Comparison of ENCODE assay signal across 1 cellular context in the genomic region with DNA sequence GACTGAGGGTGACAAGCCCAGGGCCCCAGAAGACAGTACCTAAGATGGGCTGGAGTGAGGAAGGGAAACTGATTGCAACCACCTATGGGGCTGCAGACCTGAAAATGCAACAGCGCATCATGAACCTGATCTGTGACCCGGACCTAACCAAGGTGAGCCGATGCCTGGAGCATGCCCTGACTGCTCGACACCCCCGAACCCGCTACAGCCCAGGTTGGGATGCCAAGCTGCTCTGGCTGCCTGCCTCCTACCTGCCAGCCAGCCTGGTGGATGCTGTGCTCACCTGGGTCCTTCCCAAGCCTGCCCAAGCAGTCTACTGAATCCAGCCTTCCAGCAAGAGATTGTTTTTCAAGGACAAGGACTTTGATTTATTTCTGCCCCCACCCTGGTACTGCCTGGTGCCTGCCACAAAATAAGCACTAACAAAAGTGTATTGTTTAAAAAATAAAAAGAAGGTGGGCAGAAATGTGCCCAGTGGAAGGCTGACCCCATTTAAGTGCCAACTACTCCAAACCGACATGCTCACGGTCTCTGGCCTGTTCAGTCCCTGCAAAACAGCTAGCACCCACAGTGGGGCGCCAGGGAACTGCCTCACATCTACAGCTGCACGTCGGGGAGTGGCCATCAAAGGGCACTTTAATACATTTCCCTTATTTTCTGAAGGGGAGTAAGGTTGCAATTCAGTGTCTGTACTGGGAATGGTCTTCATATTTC.
TF ChIP-seq lines count a peak whose summit lies in the region.

No MANE protein-coding gene starts in this region.

TF ChIP-seq in HCT116, 20 proteins besides CTCF, POLR2A, EP300 and RAD21 (continued from another document):
- TF ChIP-seq, protein P1, sequence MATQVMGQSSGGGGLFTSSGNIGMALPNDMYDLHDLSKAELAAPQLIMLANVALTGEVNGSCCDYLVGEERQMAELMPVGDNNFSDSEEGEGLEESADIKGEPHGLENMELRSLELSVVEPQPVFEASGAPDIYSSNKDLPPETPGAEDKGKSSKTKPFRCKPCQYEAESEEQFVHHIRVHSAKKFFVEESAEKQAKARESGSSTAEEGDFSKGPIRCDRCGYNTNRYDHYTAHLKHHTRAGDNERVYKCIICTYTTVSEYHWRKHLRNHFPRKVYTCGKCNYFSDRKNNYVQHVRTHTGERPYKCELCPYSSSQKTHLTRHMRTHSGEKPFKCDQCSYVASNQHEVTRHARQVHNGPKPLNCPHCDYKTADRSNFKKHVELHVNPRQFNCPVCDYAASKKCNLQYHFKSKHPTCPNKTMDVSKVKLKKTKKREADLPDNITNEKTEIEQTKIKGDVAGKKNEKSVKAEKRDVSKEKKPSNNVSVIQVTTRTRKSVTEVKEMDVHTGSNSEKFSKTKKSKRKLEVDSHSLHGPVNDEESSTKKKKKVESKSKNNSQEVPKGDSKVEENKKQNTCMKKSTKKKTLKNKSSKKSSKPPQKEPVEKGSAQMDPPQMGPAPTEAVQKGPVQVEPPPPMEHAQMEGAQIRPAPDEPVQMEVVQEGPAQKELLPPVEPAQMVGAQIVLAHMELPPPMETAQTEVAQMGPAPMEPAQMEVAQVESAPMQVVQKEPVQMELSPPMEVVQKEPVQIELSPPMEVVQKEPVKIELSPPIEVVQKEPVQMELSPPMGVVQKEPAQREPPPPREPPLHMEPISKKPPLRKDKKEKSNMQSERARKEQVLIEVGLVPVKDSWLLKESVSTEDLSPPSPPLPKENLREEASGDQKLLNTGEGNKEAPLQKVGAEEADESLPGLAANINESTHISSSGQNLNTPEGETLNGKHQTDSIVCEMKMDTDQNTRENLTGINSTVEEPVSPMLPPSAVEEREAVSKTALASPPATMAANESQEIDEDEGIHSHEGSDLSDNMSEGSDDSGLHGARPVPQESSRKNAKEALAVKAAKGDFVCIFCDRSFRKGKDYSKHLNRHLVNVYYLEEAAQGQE (IDR thresholded peaks at IDR 0.05; ENCODE audit: low read depth), result no peak
- no peak for TF ChIP-seq EZH2phosphoT487 (IDR thresholded peaks at IDR 0.05; ENCODE audit: borderline replicate concordance)
